ENCODE assay signal across 9 cellular contexts in the genomic region with DNA sequence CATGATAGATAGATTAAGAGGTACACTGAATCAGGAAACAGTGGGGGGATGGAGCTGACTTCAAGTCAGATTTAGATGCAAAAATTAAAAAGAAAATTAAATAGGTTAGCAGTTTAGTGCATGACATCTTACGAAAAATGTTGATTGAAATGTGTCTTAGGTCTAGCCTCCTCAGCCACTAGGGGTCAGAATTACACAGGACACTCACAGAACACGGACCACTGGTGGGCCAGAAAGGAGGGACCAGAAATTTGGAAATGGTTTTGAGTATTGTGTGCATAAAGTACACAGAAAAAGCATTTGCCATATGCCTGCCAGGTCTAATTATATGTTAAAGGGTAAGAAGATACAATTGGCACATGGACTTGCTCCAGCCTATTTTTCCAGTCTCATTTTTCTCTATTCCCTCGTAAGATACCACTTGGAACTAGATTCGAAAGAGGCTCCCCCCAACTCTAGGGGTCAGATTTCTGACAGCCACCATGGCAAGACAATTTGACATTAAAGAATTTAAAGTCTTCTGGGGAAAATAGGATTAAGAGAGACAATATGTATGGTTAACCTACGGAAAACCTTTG.
DNase-seq lines count a peak whose midpoint lies in the region; ATAC-seq, FAIRE-seq and TF ChIP-seq lines count a peak whose summit lies in the region.
"Had no signal": no experiment of that assay in that cellular context is flagged by ENCODE, and none has a peak within 500 bp of the region (broad histone marks: within the 10 kb centered on the region; RNA-seq: fewer than 3 reads in every experiment).

No MANE protein-coding gene starts in this region.

- no peak overlapping the region for H3K4me2 ChIP-seq in astrocyte (ENCODE audit: low read length)

- H3K36me3 ChIP-seq in astrocyte (ENCODE audit: insufficient read depth, low read length) (no peaks in the 10 kb centered on the region), transverse colon (no peaks in the 10 kb centered on the region)

- H3K36me3 Mint-ChIP-seq in Calu3 (ENCODE audit: insufficient read depth, unreplicated experiment) (no peaks in the 10 kb centered on the region), astrocyte (ENCODE audit: low read depth, unreplicated experiment) (no peaks in the 10 kb centered on the region), immature natural killer cell (no peaks in the 10 kb centered on the region)
- H3K36me3 Mint-ChIP-seq: IgD-negative memory B cell had no signal

- H3K79me2 ChIP-seq in astrocyte (ENCODE audit: insufficient read depth, low read length), result no peaks in the 10 kb centered on the region

- H3K9ac ChIP-seq in astrocyte (ENCODE audit: low read length), result no peak overlapping the region

- 39 to 49% methylated on average over 4 to 5 of the region's 5 CpGs for WGBS in transverse colon (ENCODE audit: low coverage in 1 of 2), 2 donors

- DNase-seq in Calu3 (peak; percentile 59), NCI-H2107 treated with DMSO at 0.1 percent for 48 hours (lab: John Stamatoyannopoulos, UW; ENCODE audit: unreplicated experiment) (peak; percentile 48), astrocyte (ENCODE audit: low read depth) (peak; percentile 12), immature natural killer cell (peak; percentile 6 to 32 (median 26)), transverse colon (peak; percentile 10)
- DNase-seq in stimulated activated CD4-positive, alpha-beta T cell treated with anti-CD3 and anti-CD28 coated beads, Interleukin-15, amount 100 ng/mL, for 24 hours, result no peak
- DNase-seq in activated CD4-positive, alpha-beta T cell treated with anti-CD3 and anti-CD28 coated beads, Interleukin-2, amount 50 U/mL, for 48 hours, result no peak

- peak; percentile 23 for FAIRE-seq in astrocyte (lab: Jason Lieb, UNC)

- H3K4me3 Mint-ChIP-seq in Calu3 (ENCODE audit: low read depth, unreplicated experiment) (no peak overlapping the region), astrocyte (ENCODE audit: unreplicated experiment) (no peak overlapping the region), immature natural killer cell (no peak overlapping the region)
- H3K4me3 Mint-ChIP-seq: IgD-negative memory B cell had no signal

- H3K27ac Mint-ChIP-seq in Calu3 (ENCODE audit: unreplicated experiment) (no peak overlapping the region), astrocyte (ENCODE audit: unreplicated experiment) (no peak overlapping the region), immature natural killer cell (no peak overlapping the region)
- H3K27ac Mint-ChIP-seq: IgD-negative memory B cell had no signal

- peaks cover 19% of the 10 kb centered on the region for H3K4me1 Mint-ChIP-seq in Calu3 (ENCODE audit: low read depth, unreplicated experiment)
- peaks cover 2% of the 10 kb centered on the region for H3K4me1 Mint-ChIP-seq in astrocyte (ENCODE audit: low read depth, unreplicated experiment)
- H3K4me1 Mint-ChIP-seq in immature natural killer cell, result no peaks in the 10 kb centered on the region
- H3K4me1 Mint-ChIP-seq: IgD-negative memory B cell had no signal

- H3K27me3 Mint-ChIP-seq in Calu3 (ENCODE audit: unreplicated experiment) (no peaks in the 10 kb centered on the region), astrocyte (ENCODE audit: low read depth, unreplicated experiment) (no peaks in the 10 kb centered on the region), immature natural killer cell (ENCODE audit: low read depth in 3 of 3) (peaks cover 0 to 4% (median 1%) of the 10 kb centered on the region in 3 donors)
- H3K27me3 Mint-ChIP-seq: IgD-negative memory B cell had no signal

- intact Hi-C loops in Calu3 (cut with micrococcal nuclease; ENCODE audit: unreplicated experiment) (loop anchor here (1.0 to 10.0 kb wide), 3 partner anchors 196 to 1084 kb away; no protein-coding TSS in a partner anchor), transverse colon (cut with DNase I; ENCODE audit: low total_unique reads) (no loop called here)

- H3K27ac ChIP-seq in astrocyte (ENCODE audit: low read depth, low read length) (no peak overlapping the region), transverse colon (no peak overlapping the region)

- peak; percentile 60 for ATAC-seq in GM21619 (IDR thresholded peaks at IDR 0.05; ENCODE audit: unreplicated experiment)

- in situ Hi-C loops in transverse colon (cut with MboI; ENCODE audit: low pct_ligation_motif_present in 1 of 4, low pct_unique_long_range_greater_than_20kb in 1 of 4, low sequenced_read_pairs in 3 of 4), result loop anchor here in 1 of 4 donors (25.0 kb wide), 1 partner anchor 1082 kb away; no protein-coding TSS in a partner anchor

- CTCF ChIA-PET in Calu3 (lab: Charles Lee), result interaction anchor here (0.6 to 1.2 kb wide), 2 partner anchors 469 to 755 kb away, joined by 4 read pairs; no protein-coding TSS in a partner anchor

- TF ChIP-seq CTCF in Calu3 (IDR thresholded peaks at IDR 0.05; ENCODE audit: unreplicated experiment) (peak; percentile 78), astrocyte (IDR thresholded peaks at IDR 0.05; ENCODE audit: insufficient read depth, low read depth, low read length) (peak; percentile 78), transverse colon (IDR thresholded peaks at IDR 0.05) (peak; percentile 59 to 69 (median 64))

- H4K20me1 ChIP-seq in astrocyte (ENCODE audit: insufficient read depth, low read length), result no peaks in the 10 kb centered on the region

- H3K4me1 ChIP-seq in astrocyte (ENCODE audit: insufficient read depth, low read length) (no peaks in the 10 kb centered on the region), transverse colon (peaks cover 0 to 21% (median 0%) of the 10 kb centered on the region in 4 donors)

- H2AFZ ChIP-seq in astrocyte (ENCODE audit: low read depth, low read length), result no peak overlapping the region

- no peak for TF ChIP-seq EP300 in transverse colon (IDR thresholded peaks at IDR 0.05; ENCODE audit: low read depth)

- H3K9me3 ChIP-seq in astrocyte (ENCODE audit: insufficient read depth, low read depth, low read length) (no peaks in the 10 kb centered on the region), transverse colon (no peaks in the 10 kb centered on the region)

- no peak for TF ChIP-seq POLR2A in transverse colon (IDR thresholded peaks at IDR 0.05)

- H3K4me3 ChIP-seq in astrocyte (ENCODE audit: insufficient read depth, low read depth, low read length) (no peak overlapping the region), transverse colon (no peak overlapping the region)

- H3K27me3 ChIP-seq in astrocyte (ENCODE audit: insufficient read depth, low read length), result no peaks in the 10 kb centered on the region
- no peaks in the 10 kb centered on the region for H3K27me3 ChIP-seq in transverse colon

- no peaks in the 10 kb centered on the region for H3K9me3 Mint-ChIP-seq in Calu3 (ENCODE audit: low read depth, unreplicated experiment)
- H3K9me3 Mint-ChIP-seq in astrocyte (ENCODE audit: unreplicated experiment), result no peaks in the 10 kb centered on the region
- no peaks in the 10 kb centered on the region for H3K9me3 Mint-ChIP-seq in immature natural killer cell
- H3K9me3 Mint-ChIP-seq: IgD-negative memory B cell had no signal

- no TSS peak for BruUV-seq in Calu3 (replicated peaks; lab: Mats Ljungman, UMichigan)

Comparison
In these comparisons a context has a peak if more than half of its experiments do, and no peak if none do; other contexts are left out.
1. DNase-seq: peak in Calu3 (single experiment), NCI-H2107 treated with DMSO at 0.1 percent for 48 hours (single experiment), astrocyte (single experiment), immature natural killer cell (3 of 3) and transverse colon (single experiment); none in stimulated activated CD4-positive, alpha-beta T cell treated with anti-CD3 and anti-CD28 coated beads, Interleukin-15, amount 100 ng/mL, for 24 hours (single experiment) and activated CD4-positive, alpha-beta T cell treated with anti-CD3 and anti-CD28 coated beads, Interleukin-2, amount 50 U/mL, for 48 hours (0 of 2).
2. Peak in every context shown above with its lines, with median percentiles within 50 percentile points of each other: CTCF ChIP-seq.